Comparison of ENCODE assay signal across 9 cellular contexts in genomic region chr3:142964150-142964498, GRCh38. TPM values are rescaled to one million over a fixed set of nuclear protein-coding genes. Genes with fewer than 3 reads are reported as not detected.
DNase-seq lines count a peak whose midpoint lies in the region; ATAC-seq and TF ChIP-seq lines count a peak whose summit lies in the region.
"Had no signal": no experiment of that assay in that cellular context is flagged by ENCODE, and none has a peak within 500 bp of the region (broad histone marks: within the 10 kb centered on the region; RNA-seq: fewer than 3 reads in every experiment).

No MANE protein-coding gene starts in this region.

- peaks cover 0 to 7% of the 10 kb centered on the region in 2 donors for H3K4me1 ChIP-seq in uterus

- no TSS peak for BruUV-seq in MCF 10A (replicated peaks; lab: Mats Ljungman, UMichigan)

- H3K9me3 Mint-ChIP-seq in activated naive CD4-positive, alpha-beta T cell treated with anti-CD3 and anti-CD28 coated beads, Interleukin-2, amount 10 ng/mL, durations not matched to agents 7 days and 5 days, result no peaks in the 10 kb centered on the region
- H3K9me3 Mint-ChIP-seq in MCF 10A (ENCODE audit: unreplicated experiment) (no peaks in the 10 kb centered on the region), memory B cell (no peaks in the 10 kb centered on the region)

- no peak for DNase-seq in activated naive CD4-positive, alpha-beta T cell treated with anti-CD3 and anti-CD28 coated beads, Interleukin-2, amount 10 ng/mL, durations not matched to agents 7 days and 5 days
- DNase-seq in activated naive CD4-positive, alpha-beta T cell treated with Interleukin-2 at 50 U/mL for 16 hours, result no peak
- DNase-seq in MCF 10A (ENCODE audit: unreplicated experiment) (no peak), memory B cell (ENCODE audit: low spot score in 2 of 2) (no peak), uterus (no peak), NCI-H1417 treated with DMSO at 0.1 percent for 48 hours (lab: John Stamatoyannopoulos, UW) (no peak), RWPE1 (ENCODE audit: low spot score) (no peak)
- DNase-seq: NCI-H774 had no signal

- TF ChIP-seq CTCF in MCF 10A (IDR thresholded peaks at IDR 0.05; ENCODE audit: unreplicated experiment) (no peak), uterus (IDR thresholded peaks at IDR 0.05) (no peak), RWPE1 (conservative IDR thresholded peaks at IDR 0.05; ENCODE audit: low read depth) (no peak)

- H3K27ac Mint-ChIP-seq in activated naive CD4-positive, alpha-beta T cell treated with anti-CD3 and anti-CD28 coated beads, Interleukin-2, amount 10 ng/mL, durations not matched to agents 7 days and 5 days, result no peak overlapping the region
- H3K27ac Mint-ChIP-seq in MCF 10A (ENCODE audit: low read depth, unreplicated experiment) (no peak overlapping the region), memory B cell (no peak overlapping the region)

- H3K4me3 ChIP-seq in uterus, result peak overlapping the region; percentile 7 to 38

- H3K27me3 Mint-ChIP-seq in activated naive CD4-positive, alpha-beta T cell treated with anti-CD3 and anti-CD28 coated beads, Interleukin-2, amount 10 ng/mL, durations not matched to agents 7 days and 5 days, result peaks cover 87% of the 10 kb centered on the region
- H3K27me3 Mint-ChIP-seq in MCF 10A (ENCODE audit: insufficient read depth, unreplicated experiment), result peaks cover 30% of the 10 kb centered on the region
- peaks cover 31% of the 10 kb centered on the region for H3K27me3 Mint-ChIP-seq in memory B cell

- no peaks in the 10 kb centered on the region for H3K27me3 ChIP-seq in uterus

- H3K36me3 Mint-ChIP-seq in activated naive CD4-positive, alpha-beta T cell treated with anti-CD3 and anti-CD28 coated beads, Interleukin-2, amount 10 ng/mL, durations not matched to agents 7 days and 5 days, result no peaks in the 10 kb centered on the region
- H3K36me3 Mint-ChIP-seq in MCF 10A (ENCODE audit: insufficient read depth, unreplicated experiment), result no peaks in the 10 kb centered on the region
- H3K36me3 Mint-ChIP-seq in memory B cell, result peaks cover 3% of the 10 kb centered on the region

- no peaks in the 10 kb centered on the region for H3K36me3 ChIP-seq in uterus

- H3K4me1 Mint-ChIP-seq in activated naive CD4-positive, alpha-beta T cell treated with anti-CD3 and anti-CD28 coated beads, Interleukin-2, amount 10 ng/mL, durations not matched to agents 7 days and 5 days, result peaks cover 11% of the 10 kb centered on the region
- H3K4me1 Mint-ChIP-seq in MCF 10A (ENCODE audit: insufficient read depth, unreplicated experiment) (no peaks in the 10 kb centered on the region), memory B cell (peaks cover 11% of the 10 kb centered on the region)

- intact Hi-C loops in MCF 10A (cut with micrococcal nuclease) (no loop called here), uterus (cut with DNase I; ENCODE audit: low total_unique reads) (no loop called here)

- CTCF ChIA-PET in activated naive CD4-positive, alpha-beta T cell treated with anti-CD3 and anti-CD28 coated beads, Interleukin-2, amount 10 ng/mL, durations not matched to agents 7 days and 5 days (lab: Charles Lee), result no interaction called here
- CTCF ChIA-PET in MCF 10A (lab: Yijun Ruan, JAX) (interaction anchor here (0.6 to 1.7 kb wide), 4 partner anchors 10 to 381 kb away, joined by 4 to 5 read pairs (median 4); no protein-coding TSS in a partner anchor), RWPE1 (lab: Yijun Ruan, JAX) (interaction anchor here (0.6 kb wide), 1 partner anchor 135 kb away, joined by 3 read pairs; no protein-coding TSS in a partner anchor)

- peak; percentile 17 for ATAC-seq in memory B cell (ENCODE audit: low read depth)
- ATAC-seq in GM21529 (IDR thresholded peaks at IDR 0.05; ENCODE audit: unreplicated experiment), result no peak

- POLR2A ChIA-PET in MCF 10A (lab: Yijun Ruan, JAX), result interaction anchor here (0.6 to 1.0 kb wide), 2 partner anchors 68 to 101 kb away, joined by 3 to 5 read pairs; no protein-coding TSS in a partner anchor
- POLR2A ChIA-PET in RWPE1 (lab: Yijun Ruan, JAX; ENCODE audit: low non-redundant PET), result no interaction called here

- TF ChIP-seq POLR2A in uterus (IDR thresholded peaks at IDR 0.05), result no peak

- H3K9me3 ChIP-seq in uterus, result no peaks in the 10 kb centered on the region

- peak overlapping the region; percentile 67 for H3K4me3 Mint-ChIP-seq in activated naive CD4-positive, alpha-beta T cell treated with anti-CD3 and anti-CD28 coated beads, Interleukin-2, amount 10 ng/mL, durations not matched to agents 7 days and 5 days
- H3K4me3 Mint-ChIP-seq in MCF 10A (ENCODE audit: unreplicated experiment) (peak overlapping the region; percentile 56), memory B cell (peak overlapping the region; percentile 70)

- H3K27ac ChIP-seq in uterus (no peak overlapping the region), RWPE1 (no peak overlapping the region)

RNA-seq across cellular contexts. Expression of gene PAQR9, which starts 0.7 kb away (rescaled TPM):
- total RNA-seq in MCF 10A (2022) (not detected in 2 replicates), uterus (under 1 TPM in 1 of 4 donors, not detected in 3; 0.14 TPM)

RNA-seq across cellular contexts. Expression of gene U2SURP, which starts 37.2 kb away (rescaled TPM):
- total RNA-seq in MCF 10A (2022) (131 and 146 TPM in 2 replicates), uterus (100 to 1,000 TPM in 2 of 4 donors, 10 to 100 TPM in 2; 43.3 to 178 (median 87.2) TPM)
